In genomic region chr4:184587746-184588145, GRCh38 we compare ENCODE assay signal across 22 cellular contexts.
"Had no signal": no experiment of that assay in that cellular context is flagged by ENCODE, and none has a peak within 500 bp of the region (broad histone marks: within the 10 kb centered on the region; RNA-seq: fewer than 3 reads in every experiment).

No MANE protein-coding gene starts in this region.

- H3K9me3 ChIP-seq: psoas muscle, thyroid gland, vagina had no signal

- H3K36me3 ChIP-seq: neural progenitor cell, thyroid gland, vagina had no signal

- H2AFZ ChIP-seq: neural progenitor cell had no signal

- ATAC-seq: naive thymus-derived CD4-positive, alpha-beta T cell; psoas muscle; sciatic nerve; stimulated activated naive CD8-positive, alpha-beta T cell treated with anti-CD3 and anti-CD28 coated beads, Interleukin-15, amount 100 ng/mL, for 72 hours had no signal

- H3K9ac ChIP-seq: neural progenitor cell had no signal

- H3K27me3 ChIP-seq: dorsolateral prefrontal cortex, neural progenitor cell, thyroid gland, vagina had no signal

- DNase-seq: dorsolateral prefrontal cortex; effector CD4-positive, alpha-beta T cell; mesenchymal stem cell; naive thymus-derived CD4-positive, alpha-beta T cell; posterior cingulate gyrus; psoas muscle; stimulated activated CD4-positive, alpha-beta T cell treated with anti-CD3 and anti-CD28 coated beads, Interleukin-12 subunit alpha, Interleukin-12 subunit beta, amount 100 ng/mL, for 4 hours; stimulated activated CD4-positive, alpha-beta T cell treated with anti-CD3 and anti-CD28 coated beads, Interleukin-1b, Interleukin-23, amount 100 ng/mL, for 48 hours; stimulated activated CD4-positive, alpha-beta T cell treated with anti-CD3 and anti-CD28 coated beads, Interleukin-4, amount 100 ng/mL, for 1 hour; stimulated activated CD8-positive, alpha-beta memory T cell treated with anti-CD3 and anti-CD28 coated beads, Interleukin-4, amount 100 ng/mL, for 48 hours; stimulated activated naive CD4-positive, alpha-beta T cell; stimulated activated naive CD8-positive, alpha-beta T cell treated with anti-CD3 and anti-CD28 coated beads, Interleukin-15, amount 100 ng/mL, for 72 hours; thyroid gland; trophoblast cell had no signal

- H3K4me3 ChIP-seq: dorsolateral prefrontal cortex, lung, neural progenitor cell, psoas muscle, smooth muscle cell, thyroid gland, vagina had no signal

- H3K4me1 ChIP-seq: psoas muscle, thyroid gland, vagina had no signal

- H3K27ac ChIP-seq: neural progenitor cell, psoas muscle, thyroid gland, vagina had no signal

- H3K4me2 ChIP-seq: neural progenitor cell, smooth muscle cell had no signal

- FAIRE-seq: colon, frontal cortex, keratinocyte had no signal
